Comparison of ENCODE assay signal across 1 cellular context in the genomic region with DNA sequence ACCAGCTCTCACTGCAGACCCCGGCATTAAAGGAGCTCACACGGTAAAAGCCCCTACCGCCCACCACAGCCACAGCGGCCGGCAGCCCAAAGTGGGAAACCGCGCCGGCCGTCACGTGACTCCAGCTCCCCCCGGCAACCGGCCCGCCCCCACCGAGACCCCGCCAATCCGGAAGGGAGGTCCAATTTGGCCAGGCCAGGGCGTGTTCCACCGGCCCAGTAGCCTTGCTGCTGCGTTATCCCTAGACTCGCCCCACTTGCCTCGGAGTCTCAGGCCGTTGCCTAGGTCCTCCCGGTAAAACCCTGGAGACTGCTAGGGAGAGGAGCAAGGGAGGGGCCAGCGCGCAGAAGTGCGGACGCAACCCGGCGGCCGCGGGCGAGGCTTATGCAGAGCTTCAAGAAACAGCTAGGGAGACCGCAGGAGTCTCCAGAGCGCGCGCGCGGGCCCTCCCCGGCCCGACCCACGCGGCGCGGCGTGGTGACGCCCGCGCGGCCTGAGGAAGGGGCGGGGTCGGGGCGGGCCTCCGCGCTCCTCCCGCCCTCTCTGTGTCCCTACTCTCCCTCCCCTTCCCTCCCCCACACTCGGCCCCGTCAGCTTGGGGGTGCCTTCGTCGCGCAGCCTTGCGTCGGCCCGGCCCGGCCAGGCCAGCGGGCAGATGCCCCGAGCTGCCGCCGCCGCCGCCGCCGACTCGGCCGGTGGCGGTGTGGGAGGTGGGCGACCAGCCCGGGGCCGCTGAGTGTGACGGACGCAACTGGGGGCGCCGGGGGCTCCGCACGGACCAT.
TF ChIP-seq lines count a peak whose summit lies in the region.

A gene with protein sequence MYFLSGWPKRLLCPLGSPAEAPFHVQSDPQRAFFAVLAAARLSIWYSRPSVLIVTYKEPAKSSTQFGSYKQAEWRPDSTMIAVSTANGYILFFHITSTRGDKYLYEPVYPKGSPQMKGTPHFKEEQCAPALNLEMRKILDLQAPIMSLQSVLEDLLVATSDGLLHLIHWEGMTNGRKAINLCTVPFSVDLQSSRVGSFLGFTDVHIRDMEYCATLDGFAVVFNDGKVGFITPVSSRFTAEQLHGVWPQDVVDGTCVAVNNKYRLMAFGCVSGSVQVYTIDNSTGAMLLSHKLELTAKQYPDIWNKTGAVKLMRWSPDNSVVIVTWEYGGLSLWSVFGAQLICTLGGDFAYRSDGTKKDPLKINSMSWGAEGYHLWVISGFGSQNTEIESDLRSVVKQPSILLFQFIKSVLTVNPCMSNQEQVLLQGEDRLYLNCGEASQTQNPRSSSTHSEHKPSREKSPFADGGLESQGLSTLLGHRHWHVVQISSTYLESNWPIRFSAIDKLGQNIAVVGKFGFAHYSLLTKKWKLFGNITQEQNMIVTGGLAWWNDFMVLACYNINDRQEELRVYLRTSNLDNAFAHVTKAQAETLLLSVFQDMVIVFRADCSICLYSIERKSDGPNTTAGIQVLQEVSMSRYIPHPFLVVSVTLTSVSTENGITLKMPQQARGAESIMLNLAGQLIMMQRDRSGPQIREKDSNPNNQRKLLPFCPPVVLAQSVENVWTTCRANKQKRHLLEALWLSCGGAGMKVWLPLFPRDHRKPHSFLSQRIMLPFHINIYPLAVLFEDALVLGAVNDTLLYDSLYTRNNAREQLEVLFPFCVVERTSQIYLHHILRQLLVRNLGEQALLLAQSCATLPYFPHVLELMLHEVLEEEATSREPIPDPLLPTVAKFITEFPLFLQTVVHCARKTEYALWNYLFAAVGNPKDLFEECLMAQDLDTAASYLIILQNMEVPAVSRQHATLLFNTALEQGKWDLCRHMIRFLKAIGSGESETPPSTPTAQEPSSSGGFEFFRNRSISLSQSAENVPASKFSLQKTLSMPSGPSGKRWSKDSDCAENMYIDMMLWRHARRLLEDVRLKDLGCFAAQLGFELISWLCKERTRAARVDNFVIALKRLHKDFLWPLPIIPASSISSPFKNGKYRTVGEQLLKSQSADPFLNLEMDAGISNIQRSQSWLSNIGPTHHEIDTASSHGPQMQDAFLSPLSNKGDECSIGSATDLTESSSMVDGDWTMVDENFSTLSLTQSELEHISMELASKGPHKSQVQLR (N-terminal part only) (plus strand): TSS at position 578 of the 782 bp plus-strand sequence. CDS start 203 bp downstream, at position 781.

TF ChIP-seq in GM23338, 12 proteins besides CTCF, POLR2A, EP300 and RAD21 (continued from another document):
- TF ChIP-seq, protein P1, sequence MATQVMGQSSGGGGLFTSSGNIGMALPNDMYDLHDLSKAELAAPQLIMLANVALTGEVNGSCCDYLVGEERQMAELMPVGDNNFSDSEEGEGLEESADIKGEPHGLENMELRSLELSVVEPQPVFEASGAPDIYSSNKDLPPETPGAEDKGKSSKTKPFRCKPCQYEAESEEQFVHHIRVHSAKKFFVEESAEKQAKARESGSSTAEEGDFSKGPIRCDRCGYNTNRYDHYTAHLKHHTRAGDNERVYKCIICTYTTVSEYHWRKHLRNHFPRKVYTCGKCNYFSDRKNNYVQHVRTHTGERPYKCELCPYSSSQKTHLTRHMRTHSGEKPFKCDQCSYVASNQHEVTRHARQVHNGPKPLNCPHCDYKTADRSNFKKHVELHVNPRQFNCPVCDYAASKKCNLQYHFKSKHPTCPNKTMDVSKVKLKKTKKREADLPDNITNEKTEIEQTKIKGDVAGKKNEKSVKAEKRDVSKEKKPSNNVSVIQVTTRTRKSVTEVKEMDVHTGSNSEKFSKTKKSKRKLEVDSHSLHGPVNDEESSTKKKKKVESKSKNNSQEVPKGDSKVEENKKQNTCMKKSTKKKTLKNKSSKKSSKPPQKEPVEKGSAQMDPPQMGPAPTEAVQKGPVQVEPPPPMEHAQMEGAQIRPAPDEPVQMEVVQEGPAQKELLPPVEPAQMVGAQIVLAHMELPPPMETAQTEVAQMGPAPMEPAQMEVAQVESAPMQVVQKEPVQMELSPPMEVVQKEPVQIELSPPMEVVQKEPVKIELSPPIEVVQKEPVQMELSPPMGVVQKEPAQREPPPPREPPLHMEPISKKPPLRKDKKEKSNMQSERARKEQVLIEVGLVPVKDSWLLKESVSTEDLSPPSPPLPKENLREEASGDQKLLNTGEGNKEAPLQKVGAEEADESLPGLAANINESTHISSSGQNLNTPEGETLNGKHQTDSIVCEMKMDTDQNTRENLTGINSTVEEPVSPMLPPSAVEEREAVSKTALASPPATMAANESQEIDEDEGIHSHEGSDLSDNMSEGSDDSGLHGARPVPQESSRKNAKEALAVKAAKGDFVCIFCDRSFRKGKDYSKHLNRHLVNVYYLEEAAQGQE (IDR thresholded peaks at IDR 0.05; ENCODE audit: unreplicated experiment): no peak
